In the genomic region with DNA sequence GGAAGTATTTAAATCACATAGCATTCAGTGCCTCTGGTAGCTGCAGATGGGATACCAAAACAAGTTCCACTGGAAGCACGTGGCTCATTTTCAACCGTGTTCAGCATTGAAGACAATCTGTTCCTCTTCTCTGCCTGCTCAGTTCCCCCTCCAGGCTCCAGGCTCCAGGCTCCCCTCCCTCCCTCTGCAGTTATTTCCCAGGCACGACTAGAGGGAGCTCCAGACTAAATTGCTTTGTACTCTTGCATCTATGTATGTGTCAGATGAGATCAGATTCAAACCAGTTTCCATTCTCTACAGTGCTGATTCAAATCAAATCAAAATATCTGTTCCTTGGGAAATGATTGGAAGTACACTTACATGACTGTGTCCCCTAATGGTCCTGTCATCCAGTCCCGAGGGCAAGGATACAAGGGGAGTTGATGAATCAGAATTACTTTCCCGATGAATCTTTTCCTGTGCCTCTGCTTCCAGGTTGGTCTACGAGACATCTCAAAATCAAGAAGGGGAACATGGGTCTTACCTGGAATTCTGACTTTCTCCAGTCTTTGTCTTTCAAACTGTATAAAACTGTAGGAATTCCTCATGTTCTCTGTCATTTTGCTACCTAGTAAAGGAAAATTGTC, we compare ENCODE assay signal across 10 cellular contexts.
DNase-seq lines count a peak whose midpoint lies in the region; ATAC-seq and TF ChIP-seq lines count a peak whose summit lies in the region.
"Had no signal": no experiment of that assay in that cellular context is flagged by ENCODE, and none has a peak within 500 bp of the region (broad histone marks: within the 10 kb centered on the region; RNA-seq: fewer than 3 reads in every experiment).

No MANE protein-coding gene starts in this region.

- no peaks in the 10 kb centered on the region for H3K36me3 ChIP-seq in SJSA1
- H3K36me3 ChIP-seq: spleen had no signal

- no peak overlapping the region for H3K4me3 ChIP-seq in SJSA1
- H3K4me3 ChIP-seq: spleen had no signal

- intact Hi-C loops in left cardiac atrium (cut with DNase I) (no loop called here), sciatic nerve (cut with DNase I) (no loop called here)

- DNase-seq in DMS 273 (lab: John Stamatoyannopoulos, UW; ENCODE audit: unreplicated experiment) (peak; percentile 0), DMS 273 treated with DMSO at 0.1 percent for 48 hours (lab: John Stamatoyannopoulos, UW) (no peak), SJSA1 (ENCODE audit: low read depth in 1 of 2, low spot score in 2 of 2) (peak; percentile 46 to 50), left cardiac atrium (peak; percentile 24), sciatic nerve (ENCODE audit: low spot score) (no peak), GM10266 (ENCODE audit: extremely low spot score) (no peak)
- DNase-seq: 8988T, spleen had no signal

- no peaks in the 10 kb centered on the region for H3K9me3 ChIP-seq in SJSA1 (replicated peaks)
- H3K9me3 ChIP-seq: spleen had no signal

- H3K4me1 ChIP-seq in SJSA1 (replicated peaks): peaks cover 29% of the 10 kb centered on the region
- H3K4me1 ChIP-seq: spleen had no signal

- H3K27me3 ChIP-seq in SJSA1 (replicated peaks): no peaks in the 10 kb centered on the region
- H3K27me3 ChIP-seq: spleen had no signal

- H3K27ac ChIP-seq in SJSA1: peak overlapping the region; percentile 33
- H3K27ac ChIP-seq: spleen had no signal

- peak in 1 of 2 donors; percentile 63 for ATAC-seq in left cardiac atrium
- ATAC-seq in sciatic nerve: peak; percentile 90
- no peak for ATAC-seq in GM18511 (IDR thresholded peaks at IDR 0.05; ENCODE audit: unreplicated experiment)
- ATAC-seq in HG03196 (IDR thresholded peaks at IDR 0.05; ENCODE audit: unreplicated experiment): no peak

- TF ChIP-seq CTCF in GM10266 (IDR thresholded peaks at IDR 0.05; ENCODE audit: control insufficient read depth, insufficient read depth, low read depth, missing control alignments): no peak

Comparison
In these comparisons a context has a peak if more than half of its experiments do, and no peak if none do; other contexts are left out.
1. DNase-seq: peak in DMS 273 (single experiment), SJSA1 (2 of 2) and left cardiac atrium (single experiment); none in DMS 273 treated with DMSO at 0.1 percent for 48 hours (single experiment), sciatic nerve (single experiment) and GM10266 (single experiment).